In genomic region chr2:111465521-111465920, GRCh38 we compare ENCODE assay signal across 8 cellular contexts.
DNase-seq lines count a peak whose midpoint lies in the region; ATAC-seq and TF ChIP-seq lines count a peak whose summit lies in the region.
"Not testable (repeated sequence)": the region's sequence is repeated elsewhere in the genome, so short reads cannot be mapped to it uniquely, and the experiment has no call there.

No MANE protein-coding gene starts in this region.

- not testable (repeated sequence) for H4K20me1 ChIP-seq in KMS-11 (ENCODE audit: insufficient read depth); PC-3 (ENCODE audit: low read length); hepatocyte (ENCODE audit: insufficient read depth, poor library complexity, severe bottlenecking)

- H2AFZ ChIP-seq in KMS-11 (ENCODE audit: low read depth); PC-3 (ENCODE audit: low read length); hepatocyte: not testable (repeated sequence)

- TF ChIP-seq POLR2A in Peyer's patch (IDR thresholded peaks at IDR 0.05); spleen (IDR thresholded peaks at IDR 0.05): not testable (repeated sequence)

- H3K4me3 ChIP-seq in KMS-11 (IDR thresholded peaks at IDR 0.05; ENCODE audit: insufficient read depth, low read depth, low read length); PC-3 (ENCODE audit: low read length); Peyer's patch; hepatocyte; mucosa of descending colon; spleen; upper lobe of right lung: not testable (repeated sequence)

- not testable (repeated sequence) for H3K4me3 Mint-ChIP-seq in central memory CD8-positive, alpha-beta T cell

- not testable (repeated sequence) for H3F3A ChIP-seq in PC-3 (ENCODE audit: low read length, unreplicated experiment)

- H3K79me2 ChIP-seq in KMS-11 (ENCODE audit: insufficient read depth, low read depth) (peaks cover 27% of the 10 kb centered on the region), PC-3 (ENCODE audit: low read length) (peaks cover 54% of the 10 kb centered on the region)
- H3K79me2 ChIP-seq in hepatocyte = not testable (repeated sequence)

- H3K36me3 Mint-ChIP-seq in central memory CD8-positive, alpha-beta T cell (ENCODE audit: insufficient read depth) = not testable (repeated sequence)

- DNase-seq in PC-3; Peyer's patch; central memory CD8-positive, alpha-beta T cell (ENCODE audit: low spot score in 2 of 2); hepatocyte (ENCODE audit: low spot score); mucosa of descending colon; spleen; upper lobe of right lung: not testable (repeated sequence)

- POLR2A ChIA-PET in PC-3 (lab: Charles Lee; ENCODE audit: unreplicated experiment) = not testable (repeated sequence)

- intact Hi-C loops in PC-3 (cut with micrococcal nuclease); mucosa of descending colon (cut with DNase I, micrococcal nuclease); spleen (cut with DNase I; ENCODE audit: low total_unique reads); upper lobe of right lung (cut with DNase I): not testable (repeated sequence)

- WGBS in hepatocyte (ENCODE audit: low lambda C conversion rate, missing lambda C conversion rate) = 84% methylated on average over 3 of the region's 3 CpGs
- WGBS in spleen, 5 donors = 84 to 100% (median 95%) methylated on average over 2 to 3 of the region's 3 CpGs

- H3K4me1 Mint-ChIP-seq in central memory CD8-positive, alpha-beta T cell = not testable (repeated sequence)

- peaks cover 40% of the 10 kb centered on the region for H3K4me1 ChIP-seq in KMS-11 (ENCODE audit: low read depth, poor library complexity, severe bottlenecking)
- H3K4me1 ChIP-seq in PC-3 (ENCODE audit: insufficient read depth, low read length) = peaks cover 16% of the 10 kb centered on the region
- H3K4me1 ChIP-seq in Peyer's patch; mucosa of descending colon (ENCODE audit: low read depth); upper lobe of right lung: not testable (repeated sequence)
- H3K4me1 ChIP-seq in hepatocyte (ENCODE audit: insufficient read depth) = peaks cover 14% of the 10 kb centered on the region
- H3K4me1 ChIP-seq in spleen = peaks cover 0 to 26% (median 5%) of the 10 kb centered on the region in 6 donors

- not testable (repeated sequence) for ATAC-seq in PC-3; central memory CD8-positive, alpha-beta T cell (replicated peaks; ENCODE audit: extremely low read depth, poor library complexity, severe bottlenecking)
- ATAC-seq in mucosa of descending colon (peak; percentile 71), upper lobe of right lung (peak; percentile 16)

- H3K9me3 Mint-ChIP-seq in central memory CD8-positive, alpha-beta T cell = not testable (repeated sequence)

- H3K9me2 ChIP-seq in PC-3 (replicated peaks; ENCODE audit: low read length); hepatocyte (replicated peaks; ENCODE audit: insufficient read depth): not testable (repeated sequence)

- H3K27ac ChIP-seq in KMS-11 = peak overlapping the region; percentile 47; the same call in 1 of the 2 replicates
- H3K27ac ChIP-seq in PC-3 (ENCODE audit: low read length) = 0 out of 2 replicates have a peak overlapping the region, but pooled peaks have one; percentile 18
- H3K27ac ChIP-seq in Peyer's patch = peak overlapping the region in 3 of 4 donors; percentile 43 to 84 (median 67)
- peak overlapping the region; percentile 83 for H3K27ac ChIP-seq in hepatocyte
- H3K27ac ChIP-seq in spleen = peak overlapping the region in 5 of 8 donors; percentile 20 to 53 (median 43)
- H3K27ac ChIP-seq in upper lobe of right lung = not testable (repeated sequence)

- not testable (repeated sequence) for H3K9ac ChIP-seq in KMS-11; PC-3 (ENCODE audit: low read length)

- TF ChIP-seq CTCF in KMS-11 (conservative IDR thresholded peaks at IDR 0.05; ENCODE audit: low read depth, low read length); PC-3 (conservative IDR thresholded peaks at IDR 0.05; ENCODE audit: low read depth, low read length); Peyer's patch (IDR thresholded peaks at IDR 0.05); hepatocyte (IDR thresholded peaks at IDR 0.05; ENCODE audit: poor library complexity); mucosa of descending colon (IDR thresholded peaks at IDR 0.05); spleen (IDR thresholded peaks at IDR 0.05 in 8 of 11, conservative IDR thresholded peaks at IDR 0.05 in 3 of 11); upper lobe of right lung (IDR thresholded peaks at IDR 0.05): not testable (repeated sequence)

- not testable (repeated sequence) for H3K27me3 Mint-ChIP-seq in central memory CD8-positive, alpha-beta T cell

- CTCF ChIA-PET in PC-3 (lab: Charles Lee) = not testable (repeated sequence)

- not testable (repeated sequence) for BruUV-seq in PC-3 (replicated peaks; lab: Mats Ljungman, UMichigan)

- not testable (repeated sequence) for H3K9me3 ChIP-seq in PC-3 (ENCODE audit: low read length); Peyer's patch; hepatocyte (ENCODE audit: low read depth); mucosa of descending colon; spleen; upper lobe of right lung

- not testable (repeated sequence) for H3K36me3 ChIP-seq in KMS-11 (ENCODE audit: insufficient read depth); PC-3 (ENCODE audit: low read depth, low read length); Peyer's patch; hepatocyte (replicated peaks; ENCODE audit: insufficient read depth, low read depth); mucosa of descending colon (ENCODE audit: low read depth); spleen; upper lobe of right lung

- peak overlapping the region; percentile 46 for H3K27ac Mint-ChIP-seq in central memory CD8-positive, alpha-beta T cell (ENCODE audit: low read depth)

- H3K4me2 ChIP-seq in KMS-11; PC-3 (ENCODE audit: low read length); hepatocyte: not testable (repeated sequence)

- not testable (repeated sequence) for H3K27me3 ChIP-seq in KMS-11 (ENCODE audit: insufficient read depth, low read depth); PC-3 (ENCODE audit: low read length); Peyer's patch; hepatocyte; spleen (replicated peaks in 1 of 7); upper lobe of right lung
